ENCODE assay signal across 32 cellular contexts in genomic region chr3:116052602-116053001, GRCh38.
"Had no signal": no experiment of that assay in that cellular context is flagged by ENCODE, and none has a peak within 500 bp of the region (broad histone marks: within the 10 kb centered on the region; RNA-seq: fewer than 3 reads in every experiment).

No MANE protein-coding gene starts in this region.

- H3K9me3 ChIP-seq: adrenal gland, body of pancreas, breast epithelium had no signal

- H3K36me3 ChIP-seq: adrenal gland, brain microvascular endothelial cell, breast epithelium had no signal

- H3K4me1 ChIP-seq: adrenal gland, body of pancreas, breast epithelium had no signal

- H3K27me3 ChIP-seq: adrenal gland, body of pancreas, brain microvascular endothelial cell, breast epithelium had no signal

- FAIRE-seq: astrocyte, TTC549 had no signal

- H3K27ac ChIP-seq: adrenal gland, body of pancreas, brain microvascular endothelial cell, breast epithelium, VCaP had no signal

- DNase-seq: activated B cell treated with CpG ODN at 0.5 μM for 24 hours; activated CD4-positive, alpha-beta memory T cell treated with anti-CD3 and anti-CD28 coated beads for 36 hours; activated CD4-positive, alpha-beta T cell treated with anti-CD3 and anti-CD28 coated beads for 4 hours; activated CD4-positive, alpha-beta T cell treated with anti-CD3 and anti-CD28 coated beads, Interleukin-2, amount 10 ng/mL, durations not matched to agents 24 days and 14 days; activated CD4-positive, alpha-beta T cell treated with anti-CD3 and anti-CD28 coated beads, Interleukin-2, amount 50 U/mL, for 1 hour; activated CD4-positive, alpha-beta T cell treated with anti-CD3 and anti-CD28 coated beads, Interleukin-2, amount 50 U/mL, for 4 hours; activated CD4-positive, CD25-positive, alpha-beta regulatory T cell treated with anti-CD3 and anti-CD28 coated beads, Interleukin-2, amount 50 U/mL, for 72 hours; activated CD8-positive, alpha-beta memory T cell treated with anti-CD3 and anti-CD28 coated beads, Interleukin-2, amount 50 U/mL, for 4 hours; activated CD8-positive, alpha-beta T cell treated with anti-CD3 and anti-CD28 coated beads for 36 hours; activated effector memory CD4-positive, alpha-beta T cell treated with anti-CD3 and anti-CD28 coated beads, Interleukin-2, amount 50 U/mL, for 16 hours; activated gamma-delta T cell treated with Interleukin-2 at 50 U/mL for 16 hours; activated naive CD4-positive, alpha-beta T cell; activated naive CD4-positive, alpha-beta T cell treated with anti-CD3 and anti-CD28 coated beads for 36 hours; activated naive CD4-positive, alpha-beta T cell treated with anti-CD3 and anti-CD28 coated beads, Interleukin-2, amount 50 U/mL, for 16 hours; activated naive CD8-positive, alpha-beta T cell treated with anti-CD3 and anti-CD28 coated beads for 36 hours; activated T-cell treated with anti-CD3 and anti-CD28 coated beads for 4 hours; activated T-cell treated with anti-CD3 and anti-CD28 coated beads, Interleukin-2, amount 50 U/mL, for 1 hour; activated T-cell treated with anti-CD3 and anti-CD28 coated beads, Interleukin-2, amount 50 U/mL, for 4 hours; activated T-cell treated with anti-CD3 and anti-CD28 coated beads, Interleukin-2, amount 50 U/mL, for 72 hours; adrenal gland; amniotic stem cell; aorta; body of pancreas; brain microvascular endothelial cell; central memory CD4-positive, alpha-beta T cell; cerebellar nuclear complex; T-cell; T-helper 17 cell had no signal

- H3K4me3 ChIP-seq: adrenal gland, body of pancreas, breast epithelium had no signal
